Comparison of ENCODE assay signal across 1 cellular context in the genomic region with DNA sequence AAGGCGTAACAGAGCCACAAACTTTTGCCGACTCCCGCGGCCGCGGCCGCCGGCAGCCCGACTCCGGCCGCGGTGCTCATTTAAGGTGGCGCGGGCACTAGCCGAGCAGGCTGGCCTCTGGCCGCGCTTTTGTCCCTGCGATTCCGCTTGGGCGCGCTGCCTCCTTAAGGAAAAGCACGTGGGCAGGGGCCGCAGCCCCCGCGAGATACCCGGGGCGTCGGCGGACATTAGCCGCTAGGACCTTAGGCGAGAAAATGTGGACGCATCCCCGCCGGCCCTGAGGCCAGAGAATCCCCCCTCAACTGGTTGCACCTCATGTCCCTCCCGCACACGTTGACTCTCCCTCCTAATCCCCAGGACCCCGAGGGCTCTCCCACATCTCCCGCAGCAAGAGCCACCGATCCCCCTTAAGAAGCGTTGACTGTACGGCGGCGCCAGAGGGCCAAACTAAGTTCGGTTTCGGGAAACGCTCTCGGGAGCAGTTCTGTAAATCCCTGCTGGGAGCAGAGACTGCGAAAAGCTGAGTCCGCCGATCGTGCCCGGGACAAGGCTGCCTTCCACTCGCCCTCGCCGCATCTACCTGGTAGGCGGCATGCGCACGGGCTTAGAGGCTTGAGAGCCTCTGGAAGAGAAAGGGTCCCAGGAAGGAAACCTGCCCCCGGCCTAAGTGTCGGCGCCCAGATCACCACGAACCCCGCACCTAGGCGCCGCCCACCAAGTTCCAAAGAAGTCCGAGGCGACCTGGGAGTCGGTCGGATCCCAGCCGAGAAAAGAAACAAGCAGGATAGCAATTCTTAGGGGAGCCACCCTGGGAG.
A peak's percentile ranks its signal among the peaks of the same experiment; 100 is the strongest.
TF ChIP-seq lines count a peak whose summit lies in the region.

No MANE protein-coding gene starts in this region.

TF ChIP-seq in H1, 55 proteins besides CTCF, POLR2A, EP300 and RAD21 (continued from another document):
- TF ChIP-seq GABPA (IDR thresholded peaks at IDR 0.05; ENCODE audit: borderline replicate concordance, insufficient read depth, low read length) (no peak), JUN (IDR thresholded peaks at IDR 0.05; ENCODE audit: low read depth, low read length) (no peak), CTBP2 (IDR thresholded peaks at IDR 0.05; ENCODE audit: borderline replicate concordance, insufficient read depth, insufficient read length, low read length) (peak; percentile 82), CBX5 (IDR thresholded peaks at IDR 0.05; ENCODE audit: low read depth, low read length) (no peak), BCL11A (IDR thresholded peaks at IDR 0.05; ENCODE audit: low read depth in 2 of 2, low read length in 2 of 2) (no peak), RXRA (IDR thresholded peaks at IDR 0.05; ENCODE audit: insufficient read depth, low read depth, low read length) (no peak), CHD2 (IDR thresholded peaks at IDR 0.05; ENCODE audit: low read length) (no peak), HDAC2 (IDR thresholded peaks at IDR 0.05; ENCODE audit: borderline replicate concordance in 1 of 2, low read depth in 2 of 2, low read length in 2 of 2) (peak in 1 of 2 experiments; percentile 4; a peak in 1 of 4 replicates), TAF7 (optimal IDR thresholded peaks at IDR 0.05; ENCODE audit: borderline replicate concordance, low read depth, low read length) (peak; percentile 41), KDM4A (IDR thresholded peaks at IDR 0.05; ENCODE audit: low read depth, low read length, severe bottlenecking) (peak; percentile 98), BRCA1 (IDR thresholded peaks at IDR 0.05; ENCODE audit: low read depth, low read length) (no peak), SUZ12 (IDR thresholded peaks at IDR 0.05; ENCODE audit: low read length) (peak; percentile 49; the same call in 1 of the 2 replicates), EGR1 (IDR thresholded peaks at IDR 0.05; ENCODE audit: borderline replicate concordance, low read depth, low read length) (peak; percentile 35), NRF1 (IDR thresholded peaks at IDR 0.05; ENCODE audit: low read depth, low read length) (no peak), KDM5A (IDR thresholded peaks at IDR 0.05; ENCODE audit: low read length) (no peak), SIN3A (conservative IDR thresholded peaks at IDR 0.05 in 1 of 2, IDR thresholded peaks at IDR 0.05 in 1 of 2; ENCODE audit: low read depth in 1 of 2, low read length in 2 of 2) (no peak; a peak in 2 of 4 replicates), RBBP5 (IDR thresholded peaks at IDR 0.05; ENCODE audit: borderline replicate concordance, low read depth, low read length) (peak; percentile 42; the same call in 1 of the 2 replicates), ZNF274 (IDR thresholded peaks at IDR 0.05; ENCODE audit: borderline replicate concordance, extremely low read depth, low read length) (no peak), SIRT6 (IDR thresholded peaks at IDR 0.05; ENCODE audit: low read length) (no peak), CEBPB (IDR thresholded peaks at IDR 0.05; ENCODE audit: low read depth, low read length) (no peak), BACH1 (IDR thresholded peaks at IDR 0.05; ENCODE audit: low read length) (0 out of 2 replicates have a peak, but pooled peaks have one; percentile 7), PHF8 (conservative IDR thresholded peaks at IDR 0.05; ENCODE audit: low read depth, low read length) (peak; percentile 48; the same call in 1 of the 2 replicates), TAF1 (IDR thresholded peaks at IDR 0.05; ENCODE audit: low read depth, low read length) (peak; percentile 54), JUND (IDR thresholded peaks at IDR 0.05; ENCODE audit: low read length) (peak; percentile 7; the same call in 1 of the 2 replicates), TBP (IDR thresholded peaks at IDR 0.05; ENCODE audit: low read depth, low read length) (peak; percentile 21; the same call in 1 of the 2 replicates), SAP30 (IDR thresholded peaks at IDR 0.05; ENCODE audit: insufficient read depth, insufficient replicate concordance, low read length) (no peak)
- TF ChIP-seq, protein P1, sequence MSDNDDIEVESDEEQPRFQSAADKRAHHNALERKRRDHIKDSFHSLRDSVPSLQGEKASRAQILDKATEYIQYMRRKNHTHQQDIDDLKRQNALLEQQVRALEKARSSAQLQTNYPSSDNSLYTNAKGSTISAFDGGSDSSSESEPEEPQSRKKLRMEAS (IDR thresholded peaks at IDR 0.05) = peak; percentile 98
- TF ChIP-seq, protein P2, sequence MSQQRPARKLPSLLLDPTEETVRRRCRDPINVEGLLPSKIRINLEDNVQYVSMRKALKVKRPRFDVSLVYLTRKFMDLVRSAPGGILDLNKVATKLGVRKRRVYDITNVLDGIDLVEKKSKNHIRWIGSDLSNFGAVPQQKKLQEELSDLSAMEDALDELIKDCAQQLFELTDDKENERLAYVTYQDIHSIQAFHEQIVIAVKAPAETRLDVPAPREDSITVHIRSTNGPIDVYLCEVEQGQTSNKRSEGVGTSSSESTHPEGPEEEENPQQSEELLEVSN (IDR thresholded peaks at IDR 0.05) = peak; percentile 96
